ENCODE assay signal across 8 cellular contexts in the genomic region with DNA sequence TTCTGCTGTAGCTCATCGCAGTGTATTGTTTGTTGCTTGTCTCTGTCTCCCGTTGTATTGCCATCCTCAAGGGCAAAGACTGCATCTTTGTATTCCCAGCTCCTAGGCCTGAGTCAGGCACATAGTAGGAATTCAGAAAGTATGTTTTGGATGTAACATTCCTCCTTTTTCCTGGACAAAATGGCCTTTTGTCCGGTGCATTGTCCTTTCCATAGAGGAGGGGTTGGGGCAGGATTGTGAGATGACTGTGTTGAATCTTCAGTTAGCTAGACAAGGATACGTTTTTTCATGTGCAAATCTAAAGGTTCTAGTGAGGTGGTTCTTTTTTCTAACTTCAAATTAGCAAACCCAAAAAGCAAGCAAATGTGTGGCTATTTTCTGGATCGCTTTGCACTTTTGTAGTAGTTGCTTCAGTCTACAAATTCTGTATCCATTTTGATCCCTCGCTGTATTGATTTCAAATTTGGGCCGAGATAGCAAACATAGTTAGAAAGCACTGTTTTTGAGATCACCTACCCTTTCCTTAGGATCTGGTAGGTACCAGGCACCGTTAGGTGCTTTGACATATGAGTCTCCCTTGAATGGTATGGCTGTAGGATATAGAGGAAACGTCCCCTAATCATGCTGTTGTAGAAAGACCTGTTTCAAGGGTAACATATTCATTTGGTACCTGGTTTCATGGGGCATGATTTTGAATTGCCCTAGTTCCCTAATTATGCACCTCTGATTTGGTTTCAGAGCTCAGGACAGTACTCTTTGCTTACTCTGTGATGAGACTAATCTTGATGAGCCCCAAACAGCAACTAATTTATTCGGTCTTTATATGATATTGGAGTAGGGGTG. TPM values are rescaled to one million over a fixed set of nuclear protein-coding genes. Genes with fewer than 3 reads are reported as not detected.
DNase-seq lines count a peak whose midpoint lies in the region; ATAC-seq lines count a peak whose summit lies in the region.

No MANE protein-coding gene starts in this region.

- peaks cover 23% of the 10 kb centered on the region for H3K4me1 Mint-ChIP-seq in T-helper 2 cell treated with Interferon-gamma antibody and Interleukin-4, amounts not matched to agents 5 μg/mL and 100 μg/mL, for 36 hours (ENCODE audit: low read depth)
- peaks cover 15% of the 10 kb centered on the region for H3K4me1 Mint-ChIP-seq in activated T-helper 17 cell treated with anti-CD3 and anti-CD28 coated beads, Interleukin-2, amount 50 U/mL, for 72 hours
- peaks cover 28 to 40% of the 10 kb centered on the region in 2 donors for H3K4me1 Mint-ChIP-seq in immature natural killer cell

- H3K4me3 Mint-ChIP-seq in T-helper 2 cell treated with Interferon-gamma antibody and Interleukin-4, amounts not matched to agents 5 μg/mL and 100 μg/mL, for 36 hours, result peak overlapping the region; percentile 97
- H3K4me3 Mint-ChIP-seq in activated T-helper 17 cell treated with anti-CD3 and anti-CD28 coated beads, Interleukin-2, amount 50 U/mL, for 72 hours, result peak overlapping the region; percentile 95
- peak overlapping the region; percentile 90 to 94 (median 92) for H3K4me3 Mint-ChIP-seq in immature natural killer cell

- no peak for DNase-seq in T-helper 2 cell treated with Interferon-gamma antibody and Interleukin-4, amounts not matched to agents 5 μg/mL and 100 μg/mL, for 36 hours (ENCODE audit: low spot score)
- DNase-seq in T-helper 2 cell (no peak), immature natural killer cell (no peak), substantia nigra (lab: John Stamatoyannopoulos, UW) (no peak)

- no peaks in the 10 kb centered on the region for H3K27me3 Mint-ChIP-seq in T-helper 2 cell treated with Interferon-gamma antibody and Interleukin-4, amounts not matched to agents 5 μg/mL and 100 μg/mL, for 36 hours (ENCODE audit: low read depth)
- H3K27me3 Mint-ChIP-seq in activated T-helper 17 cell treated with anti-CD3 and anti-CD28 coated beads, Interleukin-2, amount 50 U/mL, for 72 hours, result no peaks in the 10 kb centered on the region
- H3K27me3 Mint-ChIP-seq in immature natural killer cell (ENCODE audit: low read depth in 3 of 3), result peaks cover 0 to 3% (median 0%) of the 10 kb centered on the region in 3 donors

- H3K27ac Mint-ChIP-seq in T-helper 2 cell treated with Interferon-gamma antibody and Interleukin-4, amounts not matched to agents 5 μg/mL and 100 μg/mL, for 36 hours, result peak overlapping the region; percentile 90
- peak overlapping the region; percentile 98 for H3K27ac Mint-ChIP-seq in activated T-helper 17 cell treated with anti-CD3 and anti-CD28 coated beads, Interleukin-2, amount 50 U/mL, for 72 hours
- H3K27ac Mint-ChIP-seq in immature natural killer cell, result peak overlapping the region; percentile 88 to 95 (median 90)

- H3K36me3 Mint-ChIP-seq in T-helper 2 cell treated with Interferon-gamma antibody and Interleukin-4, amounts not matched to agents 5 μg/mL and 100 μg/mL, for 36 hours (ENCODE audit: low read depth), result peaks cover 20% of the 10 kb centered on the region
- peaks cover 60% of the 10 kb centered on the region for H3K36me3 Mint-ChIP-seq in activated T-helper 17 cell treated with anti-CD3 and anti-CD28 coated beads, Interleukin-2, amount 50 U/mL, for 72 hours (ENCODE audit: low read depth)
- no peaks in the 10 kb centered on the region for H3K36me3 Mint-ChIP-seq in immature natural killer cell

- H3K27ac ChIP-seq in substantia nigra (ENCODE audit: low read depth, low read length, poor library complexity, severe bottlenecking), result peak overlapping the region; percentile 85

- no peaks in the 10 kb centered on the region for H3K9me3 Mint-ChIP-seq in T-helper 2 cell treated with Interferon-gamma antibody and Interleukin-4, amounts not matched to agents 5 μg/mL and 100 μg/mL, for 36 hours
- no peaks in the 10 kb centered on the region for H3K9me3 Mint-ChIP-seq in activated T-helper 17 cell treated with anti-CD3 and anti-CD28 coated beads, Interleukin-2, amount 50 U/mL, for 72 hours
- no peaks in the 10 kb centered on the region for H3K9me3 Mint-ChIP-seq in immature natural killer cell

- ATAC-seq in activated T-helper 17 cell treated with anti-CD3 and anti-CD28 coated beads, Interleukin-2, amount 50 U/mL, for 72 hours (replicated peaks), result no peak
- ATAC-seq in HG02938 (IDR thresholded peaks at IDR 0.05; ENCODE audit: unreplicated experiment), result no peak
- no peak for ATAC-seq in HG02610 (IDR thresholded peaks at IDR 0.05; ENCODE audit: unreplicated experiment)
- no peak for ATAC-seq in HG02798 (IDR thresholded peaks at IDR 0.05; ENCODE audit: poor library complexity, unreplicated experiment)

RNA-seq across cellular contexts. Expression of a gene that starts 1.2 kb away (rescaled TPM):
- total RNA-seq in activated T-helper 17 cell treated with anti-CD3 and anti-CD28 coated beads, Interleukin-2, amount 50 U/mL, for 72 hours, result 10 to 100 TPM; 41.0 to 57.9 TPM
- 10 to 100 TPM; 37.7 to 51.1 (median 45.1) TPM for polyA plus RNA-seq in immature natural killer cell

RNA-seq across cellular contexts. Expression of a gene that starts 40.6 kb away (rescaled TPM):
- total RNA-seq in activated T-helper 17 cell treated with anti-CD3 and anti-CD28 coated beads, Interleukin-2, amount 50 U/mL, for 72 hours, result 10 to 100 TPM; 32.0 to 62.8 TPM
- polyA plus RNA-seq in immature natural killer cell, result 100 to 1,000 TPM in 2 of 3 donors, 10 to 100 TPM in 1; 93.2 to 146 (median 101) TPM

RNA-seq across cellular contexts. Expression of a gene that starts 58.8 kb away (rescaled TPM):
- total RNA-seq in activated T-helper 17 cell treated with anti-CD3 and anti-CD28 coated beads, Interleukin-2, amount 50 U/mL, for 72 hours, result 10 to 100 TPM; 39.1 to 50.7 TPM
- 10 to 100 TPM in 2 of 3 donors, 1 to 10 TPM in 1; 7.9 to 12.9 (median 12.4) TPM for polyA plus RNA-seq in immature natural killer cell
